ENCODE assay signal across 8 cellular contexts in the genomic region with DNA sequence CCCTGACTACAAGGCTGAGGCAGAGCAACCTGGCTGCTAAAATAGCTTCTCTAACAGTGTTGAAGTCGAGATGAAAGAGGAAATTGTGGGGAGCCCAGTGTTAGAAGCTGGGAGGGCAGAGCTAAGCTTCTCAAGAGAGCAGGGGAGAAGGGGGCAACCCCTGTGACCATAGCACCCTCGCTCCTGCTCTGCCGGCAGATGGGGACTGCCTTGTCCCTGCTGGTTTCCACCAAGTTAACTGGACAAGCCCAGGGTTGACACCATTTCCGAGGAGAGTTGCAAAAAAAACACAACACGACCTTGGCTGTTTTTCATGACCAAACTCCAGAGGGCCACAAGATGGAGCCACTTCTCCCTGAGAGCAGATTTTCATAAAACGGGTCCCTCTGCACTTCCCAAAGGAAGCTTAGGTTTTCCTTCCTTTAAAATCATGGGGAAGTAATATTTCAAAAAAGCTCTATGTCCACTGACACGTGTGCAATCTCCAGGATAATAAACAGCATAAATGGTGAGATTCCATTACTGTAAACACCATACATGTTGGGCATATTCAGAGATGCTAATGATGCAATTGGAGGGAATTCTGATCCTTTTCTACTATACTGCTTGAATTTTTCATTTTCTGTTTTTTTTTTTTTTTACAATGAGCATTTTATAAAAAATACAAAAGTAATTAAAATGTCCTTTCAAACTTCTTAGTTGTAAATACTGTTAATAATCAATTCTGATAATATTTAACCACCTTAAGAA.
DNase-seq lines count a peak whose midpoint lies in the region; ATAC-seq and TF ChIP-seq lines count a peak whose summit lies in the region.

No MANE protein-coding gene starts in this region.

- H3K4me1 ChIP-seq in IMR-90 (ENCODE audit: control insufficient read depth, insufficient read depth, low read length) = no peaks in the 10 kb centered on the region

- H3K9me3 Mint-ChIP-seq in activated naive CD8-positive, alpha-beta T cell (ENCODE audit: low read depth) = no peaks in the 10 kb centered on the region

- POLR2A ChIA-PET in IMR-90 (lab: Charles Lee; ENCODE audit: unreplicated experiment) = no interaction called here

- no peak overlapping the region for H2BK5ac ChIP-seq in IMR-90 (ENCODE audit: low read depth, low read length, poor library complexity, severe bottlenecking)

- no peak overlapping the region for H3K4me3 Mint-ChIP-seq in activated naive CD8-positive, alpha-beta T cell

- H3K56ac ChIP-seq in IMR-90 (ENCODE audit: extremely low read depth, insufficient read depth, low read length) = no peak overlapping the region

- TF ChIP-seq RAD21 in IMR-90 (IDR thresholded peaks at IDR 0.05; ENCODE audit: low read length) = peak; percentile 65

- H2BK15ac ChIP-seq in IMR-90 (ENCODE audit: low read depth, low read length) = no peak overlapping the region

- no peak overlapping the region for H4K8ac ChIP-seq in IMR-90 (ENCODE audit: low read depth in 2 of 2, low read length in 2 of 2)

- in situ Hi-C loops in IMR-90 (cut with MboI; ENCODE audit: low sequenced_read_pairs) = loop anchor here (10.0 to 25.0 kb wide), 2 partner anchors 411 to 562 kb away; partner anchors contain the start of gene DNAJC1

- no peak overlapping the region for H3K23ac ChIP-seq in IMR-90 (ENCODE audit: low read depth, low read length)

- H2BK120ac ChIP-seq in IMR-90 (ENCODE audit: low read depth, low read length) = no peak overlapping the region

- no peaks in the 10 kb centered on the region for H3K36me3 Mint-ChIP-seq in activated naive CD8-positive, alpha-beta T cell

- H3K4me1 Mint-ChIP-seq in activated naive CD8-positive, alpha-beta T cell (ENCODE audit: low read depth) = peaks cover 61% of the 10 kb centered on the region

- H3K14ac ChIP-seq in IMR-90 (replicated peaks; ENCODE audit: low read depth, low read length) = no peak overlapping the region

- peak overlapping the region; percentile 66 for H3K27ac Mint-ChIP-seq in activated naive CD8-positive, alpha-beta T cell

- H2AK9ac ChIP-seq in IMR-90 (replicated peaks; ENCODE audit: low read depth, low read length, poor library complexity) = no peak overlapping the region

- no peak overlapping the region for H3K4me2 ChIP-seq in IMR-90 (ENCODE audit: low read depth, low read length)

- H4K20me1 ChIP-seq in IMR-90 (ENCODE audit: insufficient read depth, low read length) = peaks cover 4% of the 10 kb centered on the region

- peaks cover 0 to 15% of the 10 kb centered on the region in 2 experiments; a peak in 2 of 4 replicates for H3K79me1 ChIP-seq in IMR-90 (ENCODE audit: low read depth in 1 of 2, low read length in 2 of 2)

- no peak overlapping the region for H2AFZ ChIP-seq in IMR-90 (replicated peaks; ENCODE audit: low read length, poor library complexity)

- no peak overlapping the region for H3K4me3 ChIP-seq in IMR-90 (ENCODE audit: insufficient read depth, low read depth, low read length)

- H3K27me3 Mint-ChIP-seq in activated naive CD8-positive, alpha-beta T cell = no peaks in the 10 kb centered on the region

- H3K9ac ChIP-seq in IMR-90 (ENCODE audit: low read depth, low read length) = no peak overlapping the region

- ATAC-seq in IMR-90 (ENCODE audit: low read depth) (peak; percentile 42; the same call in 1 of the 2 replicates), HG03457 (IDR thresholded peaks at IDR 0.05; ENCODE audit: unreplicated experiment) (no peak), GM19351 (IDR thresholded peaks at IDR 0.05; ENCODE audit: unreplicated experiment) (no peak), GM18867 (IDR thresholded peaks at IDR 0.05; ENCODE audit: unreplicated experiment) (no peak)

- H3K18ac ChIP-seq in IMR-90 (ENCODE audit: low read depth, low read length) = no peak overlapping the region

- TF ChIP-seq CTCF in IMR-90 (conservative IDR thresholded peaks at IDR 0.05; ENCODE audit: low read depth, low read length) = peak; percentile 53

- H4K5ac ChIP-seq in IMR-90 (ENCODE audit: low read depth, low read length) = no peak overlapping the region

- BruUV-seq in IMR-90 (replicated peaks; lab: Mats Ljungman, UMichigan) = no TSS peak

- H3K9me3 ChIP-seq in IMR-90 (ENCODE audit: control insufficient read depth, insufficient read depth, low read length) = no peaks in the 10 kb centered on the region

- no peak for TF ChIP-seq POLR2A in IMR-90 (IDR thresholded peaks at IDR 0.05; ENCODE audit: low read depth, low read length)

- DNase-seq in EH (ENCODE audit: low read depth) (peak; percentile 39), IMR-90 (peak; percentile 41), kidney tubule cell (ENCODE audit: low spot score) (peak; percentile 20), GOT3 (lab: John Stamatoyannopoulos, UW) (no peak)

- dilution Hi-C loops in IMR-90 (cut with HindIII; ENCODE audit: low sequenced_read_pairs, unreplicated experiment) = no loop called here

- H3K36me3 ChIP-seq in IMR-90 (ENCODE audit: control insufficient read depth, insufficient read depth, low read length) = peaks cover 11% of the 10 kb centered on the region

- H3K27me3 ChIP-seq in IMR-90 (ENCODE audit: control insufficient read depth, insufficient read depth, low read length) = no peaks in the 10 kb centered on the region

- no peak overlapping the region for H4K91ac ChIP-seq in IMR-90 (ENCODE audit: insufficient read depth, low read depth, low read length)

- intact Hi-C loops in IMR-90 (cut with micrococcal nuclease) = loop anchor here (1.0 to 10.0 kb wide), 4 partner anchors 138 to 415 kb away; partner anchors contain the start of gene PIP4K2A

- no peak overlapping the region for H2AK5ac ChIP-seq in IMR-90 (ENCODE audit: low read depth, low read length)

- no peak overlapping the region for H2BK20ac ChIP-seq in IMR-90 (ENCODE audit: low read depth, low read length)

- no peak overlapping the region for H3K27ac ChIP-seq in IMR-90 (ENCODE audit: insufficient read depth, low read length)

- WGBS in IMR-90 (ENCODE audit: extremely low coverage in 2 of 2, insufficient read length in 1 of 2), 2 experiments = 100% methylated on average over 1 of the region's 7 CpGs; no CpG with 5 or more reads in 1 of the 2 experiments

- no peak overlapping the region for H3K4ac ChIP-seq in IMR-90 (ENCODE audit: low read depth, low read length)

- CTCF ChIA-PET in IMR-90 (lab: Yijun Ruan, JAX) = interaction anchor here (0.5 to 1.3 kb wide), 10 partner anchors 12 to 415 kb away, joined by 3 to 5 read pairs (median 4); partner anchors contain the start of gene PIP4K2A

- no peaks in the 10 kb centered on the region for H3K9me1 ChIP-seq in IMR-90 (ENCODE audit: insufficient read depth, low read length)

TF ChIP-seq in IMR-90, 13 proteins besides CTCF, POLR2A, EP300 and RAD21:
- TF ChIP-seq SMC3 (IDR thresholded peaks at IDR 0.05; ENCODE audit: low read depth, low read length) = peak; percentile 60
- TF ChIP-seq NFE2L2 (IDR thresholded peaks at IDR 0.05; ENCODE audit: low read depth, low read length) = no peak
- no peak for TF ChIP-seq USF2 (IDR thresholded peaks at IDR 0.05; ENCODE audit: low read depth, low read length)
- no peak for TF ChIP-seq BHLHE40 (IDR thresholded peaks at IDR 0.05; ENCODE audit: low read depth, low read length)
- TF ChIP-seq MAZ (IDR thresholded peaks at IDR 0.05; ENCODE audit: borderline replicate concordance, low read depth, low read length) = no peak
